31 cellular contexts compared by ENCODE assay signal in genomic region chr2:46772500-46772899, GRCh38.
"Had no signal": no experiment of that assay in that cellular context is flagged by ENCODE, and none has a peak within 500 bp of the region (broad histone marks: within the 10 kb centered on the region; RNA-seq: fewer than 3 reads in every experiment).

No MANE protein-coding gene starts in this region.

- H3K9me3 ChIP-seq: adrenal gland, body of pancreas, esophagus muscularis mucosa, gastrocnemius medialis had no signal

- H3K4me3 ChIP-seq: adrenal gland, body of pancreas, esophagus muscularis mucosa, gastrocnemius medialis had no signal

- H3K4me1 ChIP-seq: adrenal gland, foreskin keratinocyte, gastrocnemius medialis had no signal

- H3K36me3 ChIP-seq: adrenal gland, esophagus muscularis mucosa, gastrocnemius medialis, WERI-Rb-1 had no signal

- H3K27me3 ChIP-seq: adrenal gland, body of pancreas, esophagus muscularis mucosa, foreskin keratinocyte, gastrocnemius medialis had no signal

- ATAC-seq: activated CD4-positive, CD25-positive, alpha-beta regulatory T cell treated with anti-CD3 and anti-CD28 coated beads, Interleukin-2, amount 50 U/mL, for 24 hours; activated CD8-positive, alpha-beta T cell treated with anti-CD3 and anti-CD28 coated beads for 36 hours; activated naive CD8-positive, alpha-beta T cell treated with anti-CD3 and anti-CD28 coated beads, Interleukin-2, amount 50 U/mL, for 24 hours; activated T-cell treated with anti-CD3 and anti-CD28 coated beads, Interleukin-2, amount 50 U/mL, for 4 hours; activated T-helper 17 cell treated with anti-CD3 and anti-CD28 coated beads, Interleukin-2, amount 50 U/mL, for 72 hours; body of pancreas; effector memory CD8-positive, alpha-beta T cell; foreskin keratinocyte; gastrocnemius medialis; T-helper 17 cell had no signal

- DNase-seq: activated B cell treated with CpG ODN at 0.5 μM for 24 hours; activated CD4-positive, alpha-beta T cell treated with anti-CD3 and anti-CD28 coated beads for 48 hours; activated CD4-positive, alpha-beta T cell treated with anti-CD3 and anti-CD28 coated beads, Interleukin-2, amount 50 U/mL, for 1 hour; activated CD4-positive, alpha-beta T cell treated with anti-CD3 and anti-CD28 coated beads, Interleukin-2, amount 50 U/mL, for 48 hours; activated CD8-positive, alpha-beta memory T cell treated with anti-CD3 and anti-CD28 coated beads for 24 hours; activated CD8-positive, alpha-beta T cell treated with anti-CD3 and anti-CD28 coated beads for 36 hours; activated effector memory CD4-positive, alpha-beta T cell treated with anti-CD3 and anti-CD28 coated beads, Interleukin-2, amount 50 U/mL, for 16 hours; activated naive CD4-positive, alpha-beta T cell treated with anti-CD3 and anti-CD28 coated beads for 36 hours; activated naive CD8-positive, alpha-beta T cell treated with anti-CD3 and anti-CD28 coated beads for 36 hours; activated naive CD8-positive, alpha-beta T cell treated with anti-CD3 and anti-CD28 coated beads, Interleukin-2, amount 50 U/mL, for 24 hours; activated T-cell treated with anti-CD3 and anti-CD28 coated beads, Interleukin-2, amount 50 U/mL, for 4 hours; adrenal gland; amygdala; aorta; body of pancreas; caudate nucleus; cortex of kidney; dermis blood vessel endothelial cell; effector CD4-positive, alpha-beta T cell; effector memory CD8-positive, alpha-beta T cell; erythroblast; foreskin keratinocyte; gastrocnemius medialis; glutamatergic neuron; T-helper 1 cell; T-helper 17 cell; T1000; WERI-Rb-1 had no signal

- H3K27ac ChIP-seq: adrenal gland, body of pancreas, esophagus muscularis mucosa, foreskin keratinocyte, gastrocnemius medialis, WERI-Rb-1 had no signal
